1 cellular context compared by ENCODE assay signal in genomic region chr11:121459413-121460041, GRCh38.
TF ChIP-seq lines count a peak whose summit lies in the region.

No MANE protein-coding gene starts in this region.

TF ChIP-seq in HepG2, 621 proteins besides CTCF, POLR2A, EP300 and RAD21 (continued from another document and continues in another):
- peak; percentile 54; the same call in 1 of the 2 replicates for TF ChIP-seq ZBTB14 (CRISPR knock-in tag; IDR thresholded peaks at IDR 0.05)
- TF ChIP-seq ZNF605 (CRISPR knock-in tag; IDR thresholded peaks at IDR 0.05), result peak; percentile 74
- peak; percentile 98 for TF ChIP-seq ZGPAT (CRISPR knock-in tag; IDR thresholded peaks at IDR 0.05)
- peak; percentile 96 for TF ChIP-seq ISL2 (CRISPR knock-in tag; IDR thresholded peaks at IDR 0.05)
- peak; percentile 92; the same call in 1 of the 2 replicates for TF ChIP-seq RFXANK (CRISPR knock-in tag; IDR thresholded peaks at IDR 0.05)
- TF ChIP-seq MEIS2 (CRISPR knock-in tag; IDR thresholded peaks at IDR 0.05), result peak; percentile 99
- no peak for TF ChIP-seq GRHL1 (CRISPR knock-in tag; conservative IDR thresholded peaks at IDR 0.05)
- TF ChIP-seq ZBED4 (CRISPR knock-in tag; IDR thresholded peaks at IDR 0.05; ENCODE audit: borderline replicate concordance), result peak; percentile 91
- TF ChIP-seq TOE1 (CRISPR knock-in tag; IDR thresholded peaks at IDR 0.05), result 0 out of 2 replicates have a peak, but pooled peaks have one; percentile 65
- TF ChIP-seq ZFX (CRISPR knock-in tag; IDR thresholded peaks at IDR 0.05; ENCODE audit: low read depth), result peak; percentile 79
- no peak for TF ChIP-seq NR1H2 (CRISPR knock-in tag; IDR thresholded peaks at IDR 0.05; ENCODE audit: borderline replicate concordance, low read depth)
- peak; percentile 69; the same call in 1 of the 2 replicates for TF ChIP-seq NFAT5 (CRISPR knock-in tag; IDR thresholded peaks at IDR 0.05)
- peak; percentile 89 for TF ChIP-seq SAFB2 (CRISPR knock-in tag; IDR thresholded peaks at IDR 0.05; ENCODE audit: borderline replicate concordance, low read depth)
- TF ChIP-seq THYN1 (CRISPR knock-in tag; IDR thresholded peaks at IDR 0.05; ENCODE audit: borderline replicate concordance, low read depth), result 0 out of 2 replicates have a peak, but pooled peaks have one; percentile 81
- peak; percentile 56; the same call in 1 of the 2 replicates for TF ChIP-seq KDM4B (CRISPR knock-in tag; IDR thresholded peaks at IDR 0.05)
- TF ChIP-seq SOX6 (IDR thresholded peaks at IDR 0.05), result no peak
- peak; percentile 99 for TF ChIP-seq SOX6 (CRISPR knock-in tag; IDR thresholded peaks at IDR 0.05)
- TF ChIP-seq RXRB (CRISPR knock-in tag; IDR thresholded peaks at IDR 0.05; ENCODE audit: borderline replicate concordance), result peak; percentile 98
- TF ChIP-seq SPEN (CRISPR knock-in tag; IDR thresholded peaks at IDR 0.05; ENCODE audit: low read depth), result peak; percentile 93; the same call in 1 of the 2 replicates
- peak; percentile 98 for TF ChIP-seq IKZF5 (CRISPR knock-in tag; IDR thresholded peaks at IDR 0.05)
- peak; percentile 93 for TF ChIP-seq CREM (IDR thresholded peaks at IDR 0.05)
- TF ChIP-seq CREM (CRISPR knock-in tag; IDR thresholded peaks at IDR 0.05), result no peak
- TF ChIP-seq ZMYM3 (CRISPR knock-in tag; IDR thresholded peaks at IDR 0.05), result peak; percentile 90
- peak; percentile 58 to 92; a peak in 2 of 4 replicates for TF ChIP-seq KLF16 (CRISPR knock-in tag; IDR thresholded peaks at IDR 0.05)
- TF ChIP-seq TFAP4 (IDR thresholded peaks at IDR 0.05; ENCODE audit: borderline replicate concordance, low read depth), result peak; percentile 84
- peak; percentile 91 for TF ChIP-seq ZNF510 (CRISPR knock-in tag; IDR thresholded peaks at IDR 0.05; ENCODE audit: low read depth)
- peak; percentile 90 for TF ChIP-seq ZKSCAN8 (CRISPR knock-in tag; IDR thresholded peaks at IDR 0.05; ENCODE audit: borderline replicate concordance)
- TF ChIP-seq ZNF431 (CRISPR knock-in tag; IDR thresholded peaks at IDR 0.05; ENCODE audit: borderline replicate concordance, low read depth), result peak; percentile 83
- no peak for TF ChIP-seq ZNF552 (CRISPR knock-in tag; IDR thresholded peaks at IDR 0.05; ENCODE audit: borderline replicate concordance)
- no peak for TF ChIP-seq LCORL (IDR thresholded peaks at IDR 0.05)
- TF ChIP-seq LCORL (CRISPR knock-in tag; IDR thresholded peaks at IDR 0.05), result peak; percentile 99
- peak; percentile 95 for TF ChIP-seq AKAP8 (CRISPR knock-in tag; IDR thresholded peaks at IDR 0.05)
- peak; percentile 83 to 92 for TF ChIP-seq NR2F1 (CRISPR knock-in tag; IDR thresholded peaks at IDR 0.05)
- TF ChIP-seq NFE2L1 (CRISPR knock-in tag; IDR thresholded peaks at IDR 0.05; ENCODE audit: borderline replicate concordance), result no peak
- 0 out of 2 replicates have a peak, but pooled peaks have one; percentile 41 for TF ChIP-seq GMEB2 (CRISPR knock-in tag; IDR thresholded peaks at IDR 0.05; ENCODE audit: low read depth)
- TF ChIP-seq MATR3 (CRISPR knock-in tag; IDR thresholded peaks at IDR 0.05), result no peak
- peak; percentile 90; the same call in 1 of the 2 replicates for TF ChIP-seq FOXO4 (CRISPR knock-in tag; conservative IDR thresholded peaks at IDR 0.05)
- TF ChIP-seq ZBTB44 (CRISPR knock-in tag; IDR thresholded peaks at IDR 0.05), result peak; percentile 62; the same call in 1 of the 2 replicates
- TF ChIP-seq ZMAT3 (CRISPR knock-in tag; conservative IDR thresholded peaks at IDR 0.05), result peak; percentile 59; the same call in 1 of the 2 replicates
